22 cellular contexts compared by ENCODE assay signal in the genomic region with DNA sequence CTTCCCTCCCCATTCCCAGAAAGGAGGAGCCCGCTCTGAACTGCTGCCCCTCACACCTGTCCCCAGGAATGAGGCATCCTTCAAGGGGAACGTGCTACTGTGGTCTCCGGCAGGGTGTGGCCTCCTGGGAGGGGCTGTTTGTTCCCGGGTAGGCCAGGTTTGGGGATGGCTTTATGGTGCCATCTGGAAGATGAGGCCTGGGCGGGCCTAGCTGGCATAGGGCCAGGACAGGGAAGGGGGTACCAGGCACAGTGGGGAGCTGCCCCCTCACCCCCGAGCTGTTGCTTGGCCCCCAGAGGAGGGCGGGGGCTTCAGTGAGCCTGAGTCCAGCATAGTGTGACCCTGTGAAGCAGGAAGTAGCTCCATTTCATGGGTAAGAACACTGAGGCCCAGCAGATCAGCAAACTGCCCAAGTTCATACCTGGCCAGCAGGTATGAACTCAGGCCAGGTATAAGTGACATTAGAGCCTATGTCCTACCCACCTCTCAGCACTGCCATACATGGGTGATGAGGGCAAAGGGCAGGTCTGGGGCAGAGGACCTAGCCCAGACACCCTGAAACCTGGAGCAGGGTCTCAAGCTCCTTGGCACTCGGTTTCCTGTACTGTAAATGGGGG. TPM values are rescaled to one million over a fixed set of nuclear protein-coding genes. Genes with fewer than 3 reads are reported as not detected.
A peak's percentile ranks its signal among the peaks of the same experiment; 100 is the strongest.
DNase-seq lines count a peak whose midpoint lies in the region; ATAC-seq, FAIRE-seq and TF ChIP-seq lines count a peak whose summit lies in the region.
"Had no signal": no experiment of that assay in that cellular context is flagged by ENCODE, and none has a peak within 500 bp of the region (broad histone marks: within the 10 kb centered on the region; RNA-seq: fewer than 3 reads in every experiment).

No MANE protein-coding gene starts in this region.

- no peak overlapping the region for H3K4me3 ChIP-seq in kidney (ENCODE audit: low read length in 2 of 2)
- H3K4me3 ChIP-seq: MG63, SK-N-MC had no signal

- FAIRE-seq in kidney (lab: Jason Lieb, UNC), result no peak
- FAIRE-seq: D721Med, GM12891 had no signal

- no peak overlapping the region for H3K9ac ChIP-seq in kidney (ENCODE audit: low read length in 2 of 2)

- no peaks in the 10 kb centered on the region for H3K36me3 ChIP-seq in kidney (ENCODE audit: control insufficient read depth in 1 of 2, insufficient read depth in 2 of 2, low read length in 2 of 2)
- H3K36me3 ChIP-seq: MG63 had no signal

- H3K4me1 ChIP-seq in kidney (ENCODE audit: control insufficient read depth in 1 of 2, insufficient read depth in 1 of 2, low read depth in 1 of 2, low read length in 2 of 2), result no peaks in the 10 kb centered on the region

- intact Hi-C loops in kidney (cut with DNase I), result no loop called here
- intact Hi-C loops in posterior vena cava (cut with DNase I), result no loop called here

- in situ Hi-C loops in GM13977 (cut with MboI; ENCODE audit: low pct_unique_long_range_greater_than_20kb, low sequenced_read_pairs, unreplicated experiment), result no loop called here

- H3K9me3 ChIP-seq in kidney (ENCODE audit: control insufficient read depth in 1 of 2, low read length in 2 of 2), result no peaks in the 10 kb centered on the region
- H3K9me3 ChIP-seq: MG63 had no signal

- TF ChIP-seq CTCF in GM13977 (IDR thresholded peaks at IDR 0.05; ENCODE audit: extremely low read depth, insufficient read depth, missing control alignments), result no peak
- TF ChIP-seq CTCF in kidney (IDR thresholded peaks at IDR 0.05; ENCODE audit: borderline replicate concordance, extremely low read depth, insufficient read depth), result no peak

- DNase-seq in GM13977 (ENCODE audit: low spot score) (peak; percentile 16), NCI-H2171 (lab: John Stamatoyannopoulos, UW) (peak; percentile 36), kidney (peak; percentile 48), posterior vena cava (ENCODE audit: low spot score) (peak; percentile 72), AG08395 (ENCODE audit: low spot score) (no peak)
- no peak for DNase-seq in stimulated activated CD4-positive, alpha-beta T cell treated with anti-CD3 and anti-CD28 coated beads, Interleukin-4, amount 100 ng/mL, for 24 hours
- DNase-seq: AML-193, GOT3, IMR-90, Kasumi-1, MG63, NCI-H1048, NCI-H1436 treated with DMSO at 0.1 percent for 48 hours, NCI-H2081, NCI-H510A, NCI-H774, SHP77 had no signal

- ATAC-seq in GM18498 (IDR thresholded peaks at IDR 0.05; ENCODE audit: unreplicated experiment), result no peak

- no peak overlapping the region for H3K27ac ChIP-seq in kidney (ENCODE audit: low read depth in 2 of 2, low read length in 2 of 2)
- H3K27ac ChIP-seq: C4-2B, SK-N-MC had no signal

RNA-seq across cellular contexts. Expression of a gene that starts 17.5 kb away (rescaled TPM):
- 0.19 TPM for total RNA-seq in kidney
- polyA plus RNA-seq in kidney (ENCODE audit: insufficient read depth, low read depth, low replicate concordance), result not detected
- total RNA-seq in posterior vena cava, result not detected
- total RNA-seq: IMR-90 had no signal

Comparison
In these comparisons a context has a peak if more than half of its experiments do, and no peak if none do; other contexts are left out.
1. DNase-seq: peak in GM13977 (single experiment), NCI-H2171 (single experiment), kidney (single experiment) and posterior vena cava (single experiment); none in AG08395 (single experiment) and stimulated activated CD4-positive, alpha-beta T cell treated with anti-CD3 and anti-CD28 coated beads, Interleukin-4, amount 100 ng/mL, for 24 hours (single experiment).